Comparison of ENCODE assay signal across 7 cellular contexts in the genomic region with DNA sequence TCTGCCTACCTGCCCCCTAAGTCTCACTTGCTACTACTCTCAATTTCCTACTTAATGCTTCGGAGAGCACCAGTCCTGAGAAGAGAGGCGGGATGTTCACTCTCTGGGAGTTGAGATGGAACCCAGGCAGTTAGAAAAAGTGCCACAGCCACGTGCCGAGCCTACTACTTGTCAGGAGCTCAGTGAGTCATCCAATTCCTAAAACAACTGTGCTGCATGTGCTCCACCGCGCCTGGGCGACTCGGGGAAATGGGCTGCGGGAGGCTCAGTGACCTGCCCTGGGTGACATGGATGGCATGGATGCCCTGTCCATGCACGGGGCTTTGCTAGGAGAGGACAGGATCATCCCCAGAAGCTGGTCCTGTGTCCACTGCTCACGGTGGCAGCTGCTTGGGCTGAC.
DNase-seq lines count a peak whose midpoint lies in the region; ATAC-seq, FAIRE-seq and TF ChIP-seq lines count a peak whose summit lies in the region.
"Not testable (repeated sequence)": the region's sequence is repeated elsewhere in the genome, so short reads cannot be mapped to it uniquely, and the experiment has no call there.

No MANE protein-coding gene starts in this region.

- DNase-seq in Daoy (ENCODE audit: low read depth), result peak; percentile 35
- peak; percentile 1 for DNase-seq in SK-MEL-5 (ENCODE audit: low read depth, low spot score)
- peak in 6 of 10 donors; percentile 33 to 63 (median 56) for DNase-seq in dorsolateral prefrontal cortex
- peak; percentile 66 for DNase-seq in kidney
- DNase-seq in myocyte (ENCODE audit: low read depth), result peak; percentile 2
- DNase-seq in renal cortical epithelial cell (ENCODE audit: low read depth), result peak; percentile 14
- DNase-seq in upper lobe of left lung, result peak; percentile 21 to 70

- not testable (repeated sequence) for TF ChIP-seq EP300 in upper lobe of left lung (IDR thresholded peaks at IDR 0.05)

- WGBS in upper lobe of left lung, 2 donors, result 80 to 82% methylated on average over 7 to 11 of the region's 11 CpGs

- in situ Hi-C loops in SK-MEL-5 (cut with HindIII; ENCODE audit: low pct_unique_long_range_greater_than_20kb, low sequenced_read_pairs), result not testable (repeated sequence)

- intact Hi-C loops in dorsolateral prefrontal cortex (cut with DNase I); kidney (cut with DNase I): not testable (repeated sequence)

- not testable (repeated sequence) for TF ChIP-seq POLR2A in upper lobe of left lung (IDR thresholded peaks at IDR 0.05)

- H3K36me3 ChIP-seq in kidney (ENCODE audit: control insufficient read depth in 1 of 2, insufficient read depth in 2 of 2, low read length in 2 of 2); upper lobe of left lung: not testable (repeated sequence)

- not testable (repeated sequence) for H3K27ac ChIP-seq in dorsolateral prefrontal cortex; kidney (ENCODE audit: low read depth in 2 of 2, low read length in 2 of 2); upper lobe of left lung

- FAIRE-seq in kidney (lab: Jason Lieb, UNC), result not testable (repeated sequence)

- not testable (repeated sequence) for TF ChIP-seq CTCF in dorsolateral prefrontal cortex (IDR thresholded peaks at IDR 0.05 in 54 of 56, conservative IDR thresholded peaks at IDR 0.05 in 2 of 56; ENCODE audit: low read depth in 1 of 56, partially characterized antibody in 56 of 56); kidney (IDR thresholded peaks at IDR 0.05; ENCODE audit: borderline replicate concordance, extremely low read depth, insufficient read depth); upper lobe of left lung (IDR thresholded peaks at IDR 0.05)

- H3K4me3 ChIP-seq in dorsolateral prefrontal cortex; kidney (ENCODE audit: low read length in 2 of 2); upper lobe of left lung: not testable (repeated sequence)

- peaks cover 0 to 19% (median 4%) of the 10 kb centered on the region in 45 donors for H3K27me3 ChIP-seq in dorsolateral prefrontal cortex
- not testable (repeated sequence) for H3K27me3 ChIP-seq in upper lobe of left lung

- ATAC-seq in upper lobe of left lung (ENCODE audit: low FRiP score in 2 of 2), result not testable (repeated sequence)

- H3K9me3 ChIP-seq in kidney (ENCODE audit: control insufficient read depth in 1 of 2, low read length in 2 of 2); upper lobe of left lung: not testable (repeated sequence)

- H3K9ac ChIP-seq in kidney (ENCODE audit: low read length in 2 of 2), result not testable (repeated sequence)

- not testable (repeated sequence) for H3K4me1 ChIP-seq in kidney (ENCODE audit: control insufficient read depth in 1 of 2, insufficient read depth in 1 of 2, low read depth in 1 of 2, low read length in 2 of 2); upper lobe of left lung

Comparison
In these comparisons a context has a peak if more than half of its experiments do, and no peak if none do; other contexts are left out.
1. DNase-seq: peak in every context shown above with its lines; median percentile 66 in kidney; 56 in dorsolateral prefrontal cortex; 46 in upper lobe of left lung; 35 in Daoy; 14 in renal cortical epithelial cell; 2 in myocyte; 1 in SK-MEL-5.